20 cellular contexts compared by ENCODE assay signal in genomic region chr6:159525445-159526031, GRCh38.
DNase-seq lines count a peak whose midpoint lies in the region; ATAC-seq and TF ChIP-seq lines count a peak whose summit lies in the region.
"Had no signal": no experiment of that assay in that cellular context is flagged by ENCODE, and none has a peak within 500 bp of the region (broad histone marks: within the 10 kb centered on the region; RNA-seq: fewer than 3 reads in every experiment).

No MANE protein-coding gene starts in this region.

- no peak overlapping the region for H3K27ac Mint-ChIP-seq in stimulated activated memory B cell treated with anti-CD40 and anti-IgM and Interleukin-4, amounts not matched to agents 10 μg/mL and 1 μg/mL and 100 μg/mL, for 72 hours
- H3K27ac Mint-ChIP-seq: B cell; CD4-positive, alpha-beta memory T cell had no signal

- H3K36me3 Mint-ChIP-seq in stimulated activated memory B cell treated with anti-CD40 and anti-IgM and Interleukin-4, amounts not matched to agents 10 μg/mL and 1 μg/mL and 100 μg/mL, for 72 hours = no peaks in the 10 kb centered on the region
- H3K36me3 Mint-ChIP-seq: CD4-positive, alpha-beta memory T cell had no signal

- intact Hi-C loops in heart left ventricle (cut with DNase I) = no loop called here

- H3K4me1 ChIP-seq in iPS-20b (ENCODE audit: insufficient read depth, low read length) (no peaks in the 10 kb centered on the region), heart left ventricle (peaks cover 0 to 8% (median 0%) of the 10 kb centered on the region in 12 donors)
- H3K4me1 ChIP-seq: HAP-1 had no signal

- H3K4me1 Mint-ChIP-seq in stimulated activated memory B cell treated with anti-CD40 and anti-IgM and Interleukin-4, amounts not matched to agents 10 μg/mL and 1 μg/mL and 100 μg/mL, for 72 hours = no peaks in the 10 kb centered on the region
- H3K4me1 Mint-ChIP-seq: B cell; CD4-positive, alpha-beta memory T cell had no signal

- H3K27me3 ChIP-seq in HL-60 (ENCODE audit: insufficient read depth, poor library complexity, severe bottlenecking) = no peaks in the 10 kb centered on the region
- H3K27me3 ChIP-seq in iPS-20b (ENCODE audit: insufficient read depth, low read length) = peaks cover 6% of the 10 kb centered on the region; the same call in 1 of the 2 replicates
- peaks cover 0 to 11% (median 0%) of the 10 kb centered on the region in 9 donors for H3K27me3 ChIP-seq in heart left ventricle

- no peak overlapping the region for H3K4me3 Mint-ChIP-seq in stimulated activated memory B cell treated with anti-CD40 and anti-IgM and Interleukin-4, amounts not matched to agents 10 μg/mL and 1 μg/mL and 100 μg/mL, for 72 hours
- H3K4me3 Mint-ChIP-seq: B cell; CD4-positive, alpha-beta memory T cell had no signal

- peak overlapping the region; percentile 16; the same call in 1 of the 2 replicates for H3K9ac ChIP-seq in iPS-20b (ENCODE audit: low read depth, low read length)
- H3K9ac ChIP-seq: KMS-11 had no signal

- H3K4me3 ChIP-seq in HL-60 (replicated peaks; ENCODE audit: insufficient read depth, low read length) = no peak overlapping the region
- no peak overlapping the region for H3K4me3 ChIP-seq in iPS-20b (ENCODE audit: low read length)
- no peak overlapping the region for H3K4me3 ChIP-seq in heart left ventricle
- H3K4me3 ChIP-seq: HAP-1 had no signal

- no peak for TF ChIP-seq CTCF in HL-60 (IDR thresholded peaks at IDR 0.05; ENCODE audit: insufficient read depth, low read length)
- TF ChIP-seq CTCF in heart left ventricle (IDR thresholded peaks at IDR 0.05) = no peak

- H3K36me3 ChIP-seq in iPS-20b (ENCODE audit: insufficient read depth, low read depth, low read length) (no peaks in the 10 kb centered on the region), heart left ventricle (no peaks in the 10 kb centered on the region)
- H3K36me3 ChIP-seq: HAP-1 had no signal

- WGBS in heart left ventricle, 4 donors = 76 to 85% (median 78%) methylated on average over 9 of the region's 9 CpGs

- peak; percentile 22 to 75 for DNase-seq in HL-60 (ENCODE audit: low read depth in 1 of 2, low spot score in 1 of 2)
- peak; percentile 53 for DNase-seq in MV-4-11 (lab: John Stamatoyannopoulos, UW)
- no peak for DNase-seq in heart left ventricle
- no peak for DNase-seq in mucosa of gallbladder (ENCODE audit: low spot score)
- DNase-seq: ACHN; Calu3; CD4-positive, alpha-beta memory T cell; DMS53; MM.1S; NCI-H1417 treated with DMSO at 0.1 percent for 48 hours; NCI-H2029; NCI-H2171; NCI-H446; NCI-H69 had no signal

- H3K27ac ChIP-seq in HL-60 (replicated peaks) = no peak overlapping the region
- H3K27ac ChIP-seq in iPS-20b (ENCODE audit: low read length) = no peak overlapping the region
- no peak overlapping the region for H3K27ac ChIP-seq in heart left ventricle
- H3K27ac ChIP-seq: KMS-11 had no signal

- peak; percentile 8 for ATAC-seq in stimulated activated memory B cell treated with anti-CD40 and anti-IgM and Interleukin-4, amounts not matched to agents 10 μg/mL and 1 μg/mL and 100 μg/mL, for 72 hours
- ATAC-seq in GM18511 (IDR thresholded peaks at IDR 0.05; ENCODE audit: unreplicated experiment) = no peak
- ATAC-seq in heart left ventricle = no peak

- no peaks in the 10 kb centered on the region for H3K9me3 ChIP-seq in iPS-20b (ENCODE audit: insufficient read depth, low read depth, low read length)
- no peaks in the 10 kb centered on the region for H3K9me3 ChIP-seq in heart left ventricle
- H3K9me3 ChIP-seq: HAP-1 had no signal

- H3K27me3 Mint-ChIP-seq in stimulated activated memory B cell treated with anti-CD40 and anti-IgM and Interleukin-4, amounts not matched to agents 10 μg/mL and 1 μg/mL and 100 μg/mL, for 72 hours = peaks cover 62% of the 10 kb centered on the region

- no peaks in the 10 kb centered on the region for H3K9me3 Mint-ChIP-seq in stimulated activated memory B cell treated with anti-CD40 and anti-IgM and Interleukin-4, amounts not matched to agents 10 μg/mL and 1 μg/mL and 100 μg/mL, for 72 hours

- TF ChIP-seq POLR2A in heart left ventricle (IDR thresholded peaks at IDR 0.05) = no peak

Comparison
In these comparisons a context has a peak if more than half of its experiments do, and no peak if none do; other contexts are left out.
1. DNase-seq: peak in HL-60 (2 of 2) and MV-4-11 (single experiment); none in heart left ventricle (0 of 5) and mucosa of gallbladder (single experiment).